ENCODE assay signal across 22 cellular contexts in the genomic region with DNA sequence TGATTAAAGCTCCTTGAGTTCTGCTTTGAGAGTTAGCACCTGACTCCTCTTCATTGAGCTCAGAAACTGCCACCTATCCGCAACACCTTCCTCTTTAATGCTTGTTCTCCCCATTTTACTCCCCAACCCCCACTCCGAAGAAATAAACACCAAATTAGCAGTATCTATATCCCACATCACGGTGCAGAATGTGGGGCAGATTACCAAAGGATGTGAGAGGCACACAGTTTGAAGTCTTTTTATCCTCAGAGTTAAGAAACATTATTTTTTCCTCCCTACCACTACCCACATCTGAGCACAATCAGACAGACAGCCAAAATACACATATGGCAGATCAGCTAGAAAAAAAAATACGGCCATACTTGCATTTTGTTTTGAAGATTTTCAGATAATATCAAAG. TPM values are rescaled to one million over a fixed set of nuclear protein-coding genes. Genes with fewer than 3 reads are reported as not detected.
DNase-seq lines count a peak whose midpoint lies in the region; ATAC-seq and TF ChIP-seq lines count a peak whose summit lies in the region.
"Had no signal": no experiment of that assay in that cellular context is flagged by ENCODE, and none has a peak within 500 bp of the region (broad histone marks: within the 10 kb centered on the region; RNA-seq: fewer than 3 reads in every experiment).

No MANE protein-coding gene starts in this region.

- no peaks in the 10 kb centered on the region for H3K9me3 Mint-ChIP-seq in activated CD4-positive, alpha-beta T cell treated with anti-CD3 and anti-CD28 coated beads for 36 hours (ENCODE audit: low read depth)
- no peaks in the 10 kb centered on the region for H3K9me3 Mint-ChIP-seq in activated CD4-positive, alpha-beta memory T cell treated with anti-CD3 and anti-CD28 coated beads for 36 hours
- H3K9me3 Mint-ChIP-seq in effector memory CD8-positive, alpha-beta T cell, result no peaks in the 10 kb centered on the region
- H3K9me3 Mint-ChIP-seq in MCF 10A (ENCODE audit: unreplicated experiment) (no peaks in the 10 kb centered on the region), type B pancreatic cell (no peaks in the 10 kb centered on the region)

- no peak overlapping the region for H3K9ac ChIP-seq in GM23248
- H3K9ac ChIP-seq: BLaER1 had no signal

- POLR2A ChIA-PET in activated CD4-positive, alpha-beta T cell treated with anti-CD3 and anti-CD28 coated beads for 36 hours (lab: Charles Lee), result interaction anchor here (0.7 to 2.1 kb wide), 5 partner anchors 9 to 37 kb away, joined by 3 to 6 read pairs (median 5); no protein-coding TSS in a partner anchor
- POLR2A ChIA-PET in activated CD4-positive, alpha-beta memory T cell treated with anti-CD3 and anti-CD28 coated beads for 36 hours (lab: Charles Lee), result interaction anchor here (0.9 to 7.8 kb wide), 5 partner anchors 8 to 96 kb away, joined by 3 to 160 read pairs (median 4); a partner anchor contains a TSS
- POLR2A ChIA-PET in MCF 10A (lab: Yijun Ruan, JAX), result no interaction called here

- no peaks in the 10 kb centered on the region for H3K36me3 ChIP-seq in GM23248 (ENCODE audit: low read depth)
- H3K36me3 ChIP-seq: BLaER1, brain microvascular endothelial cell, lower lobe of right lung, tibial artery had no signal

- no peak overlapping the region for H3K4me2 ChIP-seq in GM23248 (ENCODE audit: unreplicated experiment)
- H3K4me2 ChIP-seq: BLaER1 had no signal

- no peaks in the 10 kb centered on the region for H3K9me3 ChIP-seq in GM23248 (ENCODE audit: low read depth)
- H3K9me3 ChIP-seq: BLaER1, lower lobe of right lung, tibial artery had no signal

- no peaks in the 10 kb centered on the region for H3K27me3 Mint-ChIP-seq in activated CD4-positive, alpha-beta T cell treated with anti-CD3 and anti-CD28 coated beads for 36 hours
- H3K27me3 Mint-ChIP-seq in activated CD4-positive, alpha-beta memory T cell treated with anti-CD3 and anti-CD28 coated beads for 36 hours, result no peaks in the 10 kb centered on the region
- no peaks in the 10 kb centered on the region for H3K27me3 Mint-ChIP-seq in effector memory CD8-positive, alpha-beta T cell
- no peaks in the 10 kb centered on the region for H3K27me3 Mint-ChIP-seq in MCF 10A (ENCODE audit: insufficient read depth, unreplicated experiment)
- peaks cover 8% of the 10 kb centered on the region for H3K27me3 Mint-ChIP-seq in type B pancreatic cell

- H3K36me3 Mint-ChIP-seq in activated CD4-positive, alpha-beta T cell treated with anti-CD3 and anti-CD28 coated beads for 36 hours (ENCODE audit: low read depth), result peaks cover 7% of the 10 kb centered on the region
- peaks cover 12% of the 10 kb centered on the region for H3K36me3 Mint-ChIP-seq in activated CD4-positive, alpha-beta memory T cell treated with anti-CD3 and anti-CD28 coated beads for 36 hours
- peaks cover 12% of the 10 kb centered on the region for H3K36me3 Mint-ChIP-seq in effector memory CD8-positive, alpha-beta T cell (ENCODE audit: insufficient read depth)
- H3K36me3 Mint-ChIP-seq in MCF 10A (ENCODE audit: insufficient read depth, unreplicated experiment) (no peaks in the 10 kb centered on the region), type B pancreatic cell (no peaks in the 10 kb centered on the region)

- no TSS peak for BruUV-seq in MCF 10A (replicated peaks; lab: Mats Ljungman, UMichigan)

- 0 out of 2 replicates have a peak overlapping the region, but pooled peaks have one; percentile 29 for H2AFZ ChIP-seq in GM23248

- in situ Hi-C loops in GM23248 (cut with MboI), result no loop called here

- no peak for DNase-seq in activated CD4-positive, alpha-beta T cell treated with anti-CD3 and anti-CD28 coated beads for 36 hours
- no peak for DNase-seq in activated CD4-positive, alpha-beta T cell treated with anti-CD3 and anti-CD28 coated beads, Interleukin-2, amount 50 U/mL, for 48 hours
- DNase-seq in GM23248, result no peak
- no peak for DNase-seq in activated CD4-positive, alpha-beta memory T cell treated with anti-CD3 and anti-CD28 coated beads for 36 hours
- peak in 1 of 3 experiments; percentile 30 for DNase-seq in effector memory CD8-positive, alpha-beta T cell
- DNase-seq in MCF 10A (ENCODE audit: unreplicated experiment), result no peak
- no peak for DNase-seq in type B pancreatic cell (ENCODE audit: extremely low spot score, unreplicated experiment)
- DNase-seq: 8988T; brain microvascular endothelial cell; foreskin fibroblast; hypothalamus; lower lobe of right lung; NCI-H187; NCI-H345; NK-92 treated with Interleukin-12 subunit alpha and Interleukin-12 subunit beta, amount 100 ng/mL, for 24 hours; nucleus accumbens; retina; tibial artery had no signal

- 38 to 42% methylated on average over 4 of the region's 4 CpGs for WGBS in GM23248 (ENCODE audit: low coverage in 1 of 2, low lambda C conversion rate in 2 of 2, missing lambda C conversion rate in 2 of 2), 2 experiments

- peak overlapping the region; percentile 30 for H3K4me3 Mint-ChIP-seq in activated CD4-positive, alpha-beta T cell treated with anti-CD3 and anti-CD28 coated beads for 36 hours
- H3K4me3 Mint-ChIP-seq in activated CD4-positive, alpha-beta memory T cell treated with anti-CD3 and anti-CD28 coated beads for 36 hours, result peak overlapping the region; percentile 27
- peak overlapping the region; percentile 7 to 49 for H3K4me3 Mint-ChIP-seq in effector memory CD8-positive, alpha-beta T cell
- H3K4me3 Mint-ChIP-seq in MCF 10A (ENCODE audit: unreplicated experiment), result no peak overlapping the region
- H3K4me3 Mint-ChIP-seq in type B pancreatic cell, result no peak overlapping the region

- H3K27ac Mint-ChIP-seq in activated CD4-positive, alpha-beta T cell treated with anti-CD3 and anti-CD28 coated beads for 36 hours, result peak overlapping the region; percentile 91
- H3K27ac Mint-ChIP-seq in activated CD4-positive, alpha-beta memory T cell treated with anti-CD3 and anti-CD28 coated beads for 36 hours, result peak overlapping the region; percentile 96
- H3K27ac Mint-ChIP-seq in effector memory CD8-positive, alpha-beta T cell, result peak overlapping the region; percentile 17 to 47
- no peak overlapping the region for H3K27ac Mint-ChIP-seq in MCF 10A (ENCODE audit: low read depth, unreplicated experiment)
- H3K27ac Mint-ChIP-seq in type B pancreatic cell, result no peak overlapping the region

- H3F3A ChIP-seq in GM23248 (ENCODE audit: insufficient read depth), result no peaks in the 10 kb centered on the region

- H3K79me2 ChIP-seq in GM23248 (ENCODE audit: insufficient read depth), result no peaks in the 10 kb centered on the region

- peaks cover 93% of the 10 kb centered on the region for H3K4me1 Mint-ChIP-seq in activated CD4-positive, alpha-beta T cell treated with anti-CD3 and anti-CD28 coated beads for 36 hours
- peaks cover 94% of the 10 kb centered on the region for H3K4me1 Mint-ChIP-seq in activated CD4-positive, alpha-beta memory T cell treated with anti-CD3 and anti-CD28 coated beads for 36 hours (ENCODE audit: low read depth)
- peaks cover 51 to 53% of the 10 kb centered on the region in 2 donors for H3K4me1 Mint-ChIP-seq in effector memory CD8-positive, alpha-beta T cell (ENCODE audit: low read depth in 2 of 2)
- H3K4me1 Mint-ChIP-seq in MCF 10A (ENCODE audit: insufficient read depth, unreplicated experiment) (no peaks in the 10 kb centered on the region), type B pancreatic cell (ENCODE audit: unreplicated experiment) (no peaks in the 10 kb centered on the region)

- H3K27ac ChIP-seq in GM23248, result no peak overlapping the region
- H3K27ac ChIP-seq: BLaER1, brain microvascular endothelial cell, lower lobe of right lung, tibial artery had no signal

- no peaks in the 10 kb centered on the region for H4K20me1 ChIP-seq in GM23248 (ENCODE audit: insufficient read depth)
- H4K20me1 ChIP-seq: BLaER1 had no signal

- CTCF ChIA-PET in activated CD4-positive, alpha-beta T cell treated with anti-CD3 and anti-CD28 coated beads for 36 hours (lab: Charles Lee), result interaction anchor here (0.9 to 1.7 kb wide), 11 partner anchors 8 to 180 kb away, joined by 3 to 8 read pairs (median 5); no protein-coding TSS in a partner anchor
- CTCF ChIA-PET in activated CD4-positive, alpha-beta memory T cell treated with anti-CD3 and anti-CD28 coated beads for 36 hours (lab: Charles Lee), result interaction anchor here (0.8 to 1.3 kb wide), 7 partner anchors 9 to 180 kb away, joined by 3 to 6 read pairs (median 3); no protein-coding TSS in a partner anchor
- CTCF ChIA-PET in MCF 10A (lab: Yijun Ruan, JAX), result interaction anchor here (0.7 kb wide), 1 partner anchor 10 kb away, joined by 5 read pairs; no protein-coding TSS in a partner anchor

- no peaks in the 10 kb centered on the region for H3K27me3 ChIP-seq in GM23248 (replicated peaks; ENCODE audit: insufficient read depth)
- H3K27me3 ChIP-seq: BLaER1, brain microvascular endothelial cell, tibial artery had no signal

- peak; percentile 8 for ATAC-seq in activated CD4-positive, alpha-beta T cell treated with anti-CD3 and anti-CD28 coated beads for 36 hours
- ATAC-seq in effector memory CD8-positive, alpha-beta T cell (replicated peaks), result peak; percentile 87
- no peak for ATAC-seq in GM21390 (IDR thresholded peaks at IDR 0.05; ENCODE audit: unreplicated experiment)
- ATAC-seq: K562, lower lobe of right lung had no signal

- H3K4me1 ChIP-seq in GM23248 (ENCODE audit: insufficient read depth), result no peaks in the 10 kb centered on the region
- H3K4me1 ChIP-seq: BLaER1, lower lobe of right lung, tibial artery had no signal

- H3K9me2 ChIP-seq in GM23248 (ENCODE audit: insufficient read depth), result no peaks in the 10 kb centered on the region

- no peak overlapping the region for H3K4me3 ChIP-seq in GM23248
- H3K4me3 ChIP-seq: BLaER1, K562, lower lobe of right lung, tibial artery had no signal

- TF ChIP-seq CTCF in MCF 10A (IDR thresholded peaks at IDR 0.05; ENCODE audit: unreplicated experiment) (no peak), type B pancreatic cell (conservative IDR thresholded peaks at IDR 0.05) (no peak)

- intact Hi-C loops in activated CD4-positive, alpha-beta T cell treated with anti-CD3 and anti-CD28 coated beads for 36 hours (cut with DNase I, micrococcal nuclease), result loop anchor here in 1 of 2 experiments (5.0 kb wide), 1 partner anchor 93 kb away; no protein-coding TSS in a partner anchor
- intact Hi-C loops in activated CD4-positive, alpha-beta memory T cell treated with anti-CD3 and anti-CD28 coated beads for 36 hours (cut with micrococcal nuclease), result loop anchor here (5.0 kb wide), 1 partner anchor 93 kb away; no protein-coding TSS in a partner anchor
- intact Hi-C loops in MCF 10A (cut with micrococcal nuclease), result no loop called here

RNA-seq across cellular contexts. Expression of a gene that starts 26.1 kb away (rescaled TPM):
- 100 to 1,000 TPM; 236 to 246 TPM for total RNA-seq in activated CD4-positive, alpha-beta T cell treated with anti-CD3 and anti-CD28 coated beads for 36 hours
- 12.6 and 16.9 TPM in 2 replicates for total RNA-seq in GM23248 (2014; rRNA removed; shearing (Covaris generic))
- polyA plus RNA-seq in GM23248 (2016; fragmentation: Nextera tagmentation; extraction: Ambion mirVana), result 10.9 and 13.9 TPM in 2 replicates
- 100 to 1,000 TPM; 163 to 169 TPM for total RNA-seq in activated CD4-positive, alpha-beta memory T cell treated with anti-CD3 and anti-CD28 coated beads for 36 hours
- 0.26 and 0.44 TPM in 2 replicates for total RNA-seq in MCF 10A (2022)
- not detected in 2 replicates for total RNA-seq in type B pancreatic cell (ENCODE audit: low replicate concordance)
- total RNA-seq: G401 had no signal

Comparison
In these comparisons a context has a peak if more than half of its experiments do, and no peak if none do; other contexts are left out.
1. H3K27ac Mint-ChIP-seq: peak in activated CD4-positive, alpha-beta T cell treated with anti-CD3 and anti-CD28 coated beads for 36 hours (single experiment), activated CD4-positive, alpha-beta memory T cell treated with anti-CD3 and anti-CD28 coated beads for 36 hours (single experiment) and effector memory CD8-positive, alpha-beta T cell (2 of 2); none in MCF 10A (single experiment) and type B pancreatic cell (single experiment).
2. H3K4me3 Mint-ChIP-seq: peak in activated CD4-positive, alpha-beta T cell treated with anti-CD3 and anti-CD28 coated beads for 36 hours (single experiment), activated CD4-positive, alpha-beta memory T cell treated with anti-CD3 and anti-CD28 coated beads for 36 hours (single experiment) and effector memory CD8-positive, alpha-beta T cell (2 of 2); none in MCF 10A (single experiment) and type B pancreatic cell (single experiment).